In the genomic region with DNA sequence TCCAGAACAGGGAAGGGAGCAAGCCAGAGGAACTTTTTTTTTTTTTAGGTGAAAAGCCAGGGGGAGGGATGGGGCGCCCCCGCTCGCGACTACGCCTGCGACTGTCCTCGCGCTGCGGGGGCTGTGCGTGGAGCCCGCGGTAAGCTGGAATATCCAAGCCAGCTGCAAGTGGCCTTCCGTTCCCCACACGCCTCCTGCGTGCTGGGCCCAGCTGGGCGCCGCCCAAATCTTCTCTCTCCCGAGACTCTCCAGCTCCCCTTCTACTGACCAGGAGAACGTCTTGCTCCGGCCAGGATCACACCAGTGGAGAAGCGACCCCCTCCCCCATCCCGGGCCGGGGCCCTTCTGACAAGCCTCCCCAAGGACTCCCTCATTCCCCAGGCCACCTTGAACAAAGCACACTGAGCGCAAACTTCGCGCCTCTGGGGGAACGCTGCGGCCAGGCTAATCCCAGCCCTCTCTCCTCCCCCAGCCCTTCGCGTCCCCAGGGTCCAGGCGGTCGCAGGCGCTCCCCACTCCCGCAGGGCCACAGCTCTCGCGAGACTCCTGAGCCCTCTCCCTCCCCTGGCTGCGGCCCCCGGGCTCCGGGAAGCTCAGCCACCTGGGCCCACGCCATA, we compare ENCODE assay signal across 26 cellular contexts. TPM values are rescaled to one million over a fixed set of nuclear protein-coding genes. Genes with fewer than 3 reads are reported as not detected.
DNase-seq lines count a peak whose midpoint lies in the region; ATAC-seq and TF ChIP-seq lines count a peak whose summit lies in the region.
"Had no signal": no experiment of that assay in that cellular context is flagged by ENCODE, and none has a peak within 500 bp of the region (broad histone marks: within the 10 kb centered on the region; RNA-seq: fewer than 3 reads in every experiment).

No MANE protein-coding gene starts in this region.

- H3K27ac ChIP-seq in H9 (ENCODE audit: insufficient read length, low read depth, low read length) = no peak overlapping the region
- no peak overlapping the region for H3K27ac ChIP-seq in naive thymus-derived CD4-positive, alpha-beta T cell (ENCODE audit: low read depth, low read length)
- H3K27ac ChIP-seq in Karpas-422 (ENCODE audit: low read length) = no peak overlapping the region
- H3K27ac ChIP-seq in PC-9 = no peak overlapping the region
- H3K27ac ChIP-seq: GM23248, left ventricle myocardium inferior, parathyroid adenoma, sigmoid colon had no signal

- peaks cover 99% of the 10 kb centered on the region for H3K27me3 Mint-ChIP-seq in H9 (ENCODE audit: low read depth)
- peaks cover 99% of the 10 kb centered on the region for H3K27me3 Mint-ChIP-seq in WTC11 (ENCODE audit: low read depth)
- peaks cover 96% of the 10 kb centered on the region for H3K27me3 Mint-ChIP-seq in progenitor cell of endocrine pancreas
- peaks cover 76 to 90% (median 80%) of the 10 kb centered on the region in 5 donors for H3K27me3 Mint-ChIP-seq in naive thymus-derived CD4-positive, alpha-beta T cell

- H3K9me2 ChIP-seq in Karpas-422 (replicated peaks; ENCODE audit: insufficient read depth, low read length) (no peaks in the 10 kb centered on the region), PC-9 (ENCODE audit: insufficient read depth) (no peaks in the 10 kb centered on the region)

- H2BK120ac ChIP-seq in H9 (ENCODE audit: low read depth, low read length, poor library complexity, severe bottlenecking) = no peak overlapping the region

- H3T11ph ChIP-seq in H9 (ENCODE audit: low read length) = no peak overlapping the region

- H3K14ac ChIP-seq in H9 (ENCODE audit: insufficient read depth, low read length) = no peak overlapping the region

- H3K4me3 Mint-ChIP-seq in H9 = peak overlapping the region; percentile 61 to 83
- H3K4me3 Mint-ChIP-seq in WTC11 = peak overlapping the region; percentile 72
- H3K4me3 Mint-ChIP-seq in progenitor cell of endocrine pancreas (ENCODE audit: low read depth) = peak overlapping the region; percentile 56
- no peak overlapping the region for H3K4me3 Mint-ChIP-seq in naive thymus-derived CD4-positive, alpha-beta T cell
- H3K4me3 Mint-ChIP-seq: activated CD4-positive, alpha-beta T cell treated with anti-CD3 and anti-CD28 coated beads for 36 hours; CD4-positive, alpha-beta T cell; naive thymus-derived CD8-positive, alpha-beta T cell; T-helper 17 cell had no signal

- H3K79me2 ChIP-seq in H9 (ENCODE audit: insufficient read depth, low read length) = no peaks in the 10 kb centered on the region
- H3K79me2 ChIP-seq in Karpas-422 (ENCODE audit: low read length) = no peaks in the 10 kb centered on the region
- H3K79me2 ChIP-seq in PC-9 (ENCODE audit: low read depth) = no peaks in the 10 kb centered on the region
- H3K79me2 ChIP-seq: parathyroid adenoma had no signal

- peak overlapping the region; percentile 45 for H3K4me3 ChIP-seq in iPS-15b (ENCODE audit: low read depth, low read length)
- no peak overlapping the region for H3K4me3 ChIP-seq in naive thymus-derived CD4-positive, alpha-beta T cell (ENCODE audit: low read length)
- H3K4me3 ChIP-seq in Karpas-422 (ENCODE audit: low read length) = no peak overlapping the region
- no peak overlapping the region for H3K4me3 ChIP-seq in PC-9
- H3K4me3 ChIP-seq: GM23248, left ventricle myocardium inferior, sigmoid colon had no signal

- H4K20me1 ChIP-seq in H9 (ENCODE audit: control insufficient read depth, insufficient read depth, insufficient read length) (peaks cover 2% of the 10 kb centered on the region), Karpas-422 (ENCODE audit: insufficient read depth, low read depth, low read length) (no peaks in the 10 kb centered on the region), PC-9 (ENCODE audit: insufficient read depth) (no peaks in the 10 kb centered on the region)

- H3K79me1 ChIP-seq in H9 (ENCODE audit: insufficient read depth, low read depth, low read length, poor library complexity, severe bottlenecking) = no peaks in the 10 kb centered on the region

- H3F3A ChIP-seq in PC-9 (ENCODE audit: insufficient read depth, low read depth) = no peaks in the 10 kb centered on the region

- CTCF ChIA-PET in WTC11 (lab: Charles Lee) (interaction anchor here (0.7 to 12.9 kb wide), 18 partner anchors 9 to 268 kb away, joined by 3 to 157 read pairs (median 5); no protein-coding TSS in a partner anchor), PC-9 (lab: Charles Lee) (no interaction called here)
- CTCF ChIA-PET in naive thymus-derived CD4-positive, alpha-beta T cell (lab: Charles Lee) = no interaction called here

- H3K36me3 ChIP-seq in iPS-15b (ENCODE audit: control insufficient read depth, insufficient read depth, low read length) (no peaks in the 10 kb centered on the region), Karpas-422 (ENCODE audit: insufficient read depth, low read length) (no peaks in the 10 kb centered on the region), PC-9 (ENCODE audit: low read depth) (no peaks in the 10 kb centered on the region)
- no peaks in the 10 kb centered on the region for H3K36me3 ChIP-seq in naive thymus-derived CD4-positive, alpha-beta T cell (ENCODE audit: control insufficient read depth in 2 of 3, insufficient read depth in 3 of 3, low read length in 3 of 3)
- H3K36me3 ChIP-seq: left ventricle myocardium inferior, sigmoid colon had no signal

- no peak overlapping the region for H2BK12ac ChIP-seq in H9 (ENCODE audit: insufficient read length, low read depth, low read length)

- H3K9ac ChIP-seq in H9 (ENCODE audit: extremely low read depth, insufficient read length, low read length) = no peak overlapping the region
- no peak overlapping the region for H3K9ac ChIP-seq in iPS-15b (ENCODE audit: low read depth, low read length)
- no peak overlapping the region for H3K9ac ChIP-seq in Karpas-422 (ENCODE audit: low read length)
- H3K9ac ChIP-seq: GM23248, parathyroid adenoma had no signal

- no peak overlapping the region for H2BK20ac ChIP-seq in H9 (ENCODE audit: low read depth, low read length, poor library complexity, severe bottlenecking)

- H4K5ac ChIP-seq in H9 (ENCODE audit: insufficient read length, low read depth, low read length) = no peak overlapping the region

- peak overlapping the region; percentile 78 for H3K4me2 ChIP-seq in H9 (ENCODE audit: insufficient read depth, insufficient read length, low read length)
- no peak overlapping the region for H3K4me2 ChIP-seq in Karpas-422 (ENCODE audit: low read depth, low read length, poor library complexity, severe bottlenecking)
- no peak overlapping the region for H3K4me2 ChIP-seq in PC-9

- H3K27me3 ChIP-seq in H9 (ENCODE audit: insufficient read depth, low read length) = peaks cover 94% of the 10 kb centered on the region
- H3K27me3 ChIP-seq in iPS-15b (ENCODE audit: control insufficient read depth, insufficient read depth, low read length) = peaks cover 98% of the 10 kb centered on the region
- H3K27me3 ChIP-seq in naive thymus-derived CD4-positive, alpha-beta T cell (ENCODE audit: control insufficient read depth in 2 of 2, insufficient read depth in 2 of 2, low read length in 2 of 2) = peaks cover 4 to 20% of the 10 kb centered on the region in 2 donors
- no peaks in the 10 kb centered on the region for H3K27me3 ChIP-seq in Karpas-422 (ENCODE audit: low read length)
- H3K27me3 ChIP-seq in PC-9 (ENCODE audit: insufficient read depth, low read depth) = peaks cover 55% of the 10 kb centered on the region

- H3K23ac ChIP-seq in H9 (ENCODE audit: insufficient read length, low read depth, low read length) = no peak overlapping the region

- intact Hi-C loops in naive thymus-derived CD4-positive, alpha-beta T cell (cut with micrococcal nuclease) = no loop called here
- intact Hi-C loops in PC-9 (cut with micrococcal nuclease; ENCODE audit: unreplicated experiment) = no loop called here

- H2AFZ ChIP-seq in H9 (ENCODE audit: low read length) = no peak overlapping the region
- H2AFZ ChIP-seq in Karpas-422 (ENCODE audit: low read length) = no peak overlapping the region
- H2AFZ ChIP-seq in PC-9 = no peak overlapping the region
- H2AFZ ChIP-seq: GM23248, parathyroid adenoma had no signal

- H3K9me3 Mint-ChIP-seq in H9 (peaks cover 4 to 15% of the 10 kb centered on the region in 2 experiments), WTC11 (no peaks in the 10 kb centered on the region), progenitor cell of endocrine pancreas (ENCODE audit: low read depth) (no peaks in the 10 kb centered on the region)
- H3K9me3 Mint-ChIP-seq in naive thymus-derived CD4-positive, alpha-beta T cell = peaks cover 0 to 8% (median 0%) of the 10 kb centered on the region in 11 donors
- H3K9me3 Mint-ChIP-seq: CD4-positive, alpha-beta T cell; naive thymus-derived CD8-positive, alpha-beta T cell had no signal

- H3K56ac ChIP-seq in H9 (ENCODE audit: insufficient read length, low read depth, low read length) = no peak overlapping the region

- POLR2A ChIA-PET in WTC11 (lab: Charles Lee) (interaction anchor here (0.6 to 1.9 kb wide), 4 partner anchors 11 to 137 kb away, joined by 3 to 7 read pairs (median 4); no protein-coding TSS in a partner anchor), PC-9 (lab: Charles Lee; ENCODE audit: unreplicated experiment) (no interaction called here)
- POLR2A ChIA-PET in naive thymus-derived CD4-positive, alpha-beta T cell (lab: Charles Lee) = no interaction called here

- no peak overlapping the region for H2BK5ac ChIP-seq in H9 (ENCODE audit: insufficient read length, low read length)

- peaks cover 22% of the 10 kb centered on the region for H3K23me2 ChIP-seq in H9 (ENCODE audit: insufficient read length, low read depth, low read length, poor library complexity, severe bottlenecking)

- H3K9me3 ChIP-seq in H9 (ENCODE audit: control insufficient read depth, low read depth, low read length) (no peaks in the 10 kb centered on the region), iPS-15b (ENCODE audit: control insufficient read depth, insufficient read depth, low read length) (no peaks in the 10 kb centered on the region), Karpas-422 (ENCODE audit: low read length) (no peaks in the 10 kb centered on the region), PC-9 (ENCODE audit: insufficient read depth, low read depth) (no peaks in the 10 kb centered on the region)
- no peaks in the 10 kb centered on the region for H3K9me3 ChIP-seq in naive thymus-derived CD4-positive, alpha-beta T cell (ENCODE audit: control insufficient read depth in 2 of 3, low read length in 3 of 3)
- H3K9me3 ChIP-seq: left ventricle myocardium inferior, sigmoid colon had no signal

- H2BK15ac ChIP-seq in H9 (ENCODE audit: low read depth, low read length) = no peak overlapping the region

- H4K8ac ChIP-seq in H9 (replicated peaks; ENCODE audit: insufficient read length, low read depth, low read length) = no peak overlapping the region

- peak; percentile 13 for ATAC-seq in WTC11
- ATAC-seq in naive thymus-derived CD4-positive, alpha-beta T cell = no peak
- ATAC-seq: activated CD4-positive, alpha-beta T cell treated with anti-CD3 and anti-CD28 coated beads for 36 hours; naive thymus-derived CD8-positive, alpha-beta T cell; T-helper 17 cell had no signal

- no TSS peak for BruUV-seq in PC-9 (replicated peaks; lab: Mats Ljungman, UMichigan)

- H3K4me1 ChIP-seq in H9 (ENCODE audit: insufficient read depth, low read length) (peaks cover 3% of the 10 kb centered on the region; the same call in 1 of the 2 replicates), iPS-15b (ENCODE audit: control insufficient read depth, insufficient read depth, low read length) (peaks cover 17% of the 10 kb centered on the region), Karpas-422 (ENCODE audit: low read length) (no peaks in the 10 kb centered on the region), PC-9 (replicated peaks; ENCODE audit: insufficient read depth) (no peaks in the 10 kb centered on the region)
- peaks cover 10 to 27% of the 10 kb centered on the region in 2 donors for H3K4me1 ChIP-seq in naive thymus-derived CD4-positive, alpha-beta T cell (ENCODE audit: control insufficient read depth in 2 of 2, insufficient read depth in 2 of 2, low read length in 2 of 2)
- H3K4me1 ChIP-seq: parathyroid adenoma had no signal

- H3K4me1 Mint-ChIP-seq in H9 (peaks cover 59 to 74% of the 10 kb centered on the region in 2 experiments), WTC11 (peaks cover 67% of the 10 kb centered on the region), progenitor cell of endocrine pancreas (ENCODE audit: low read depth) (peaks cover 11% of the 10 kb centered on the region)
- peaks cover 27 to 56% (median 47%) of the 10 kb centered on the region in 7 donors for H3K4me1 Mint-ChIP-seq in naive thymus-derived CD4-positive, alpha-beta T cell

- 0 out of 7 replicates have a peak, but pooled peaks cover 0 to under 1% (median 0%) of the 10 kb centered on the region in 3 experiments for H3K36me3 Mint-ChIP-seq in H9 (ENCODE audit: insufficient read depth in 1 of 3, low read depth in 3 of 3)
- H3K36me3 Mint-ChIP-seq in WTC11 = peaks cover 4% of the 10 kb centered on the region
- H3K36me3 Mint-ChIP-seq in progenitor cell of endocrine pancreas (ENCODE audit: insufficient read depth) = no peaks in the 10 kb centered on the region
- peaks cover 0 to 10% (median 0%) of the 10 kb centered on the region in 5 donors for H3K36me3 Mint-ChIP-seq in naive thymus-derived CD4-positive, alpha-beta T cell

- H3K18ac ChIP-seq in H9 (ENCODE audit: insufficient read length, low read depth, low read length) = no peak overlapping the region

- DNase-seq in H9 (peak; percentile 70), WTC11 (ENCODE audit: low spot score) (peak; percentile 60), progenitor cell of endocrine pancreas (ENCODE audit: low spot score, unreplicated experiment) (no peak), Karpas-422 (no peak), PC-9 (no peak), SHP77 (lab: John Stamatoyannopoulos, UW) (no peak)
- no peak for DNase-seq in naive thymus-derived CD4-positive, alpha-beta T cell
- DNase-seq: activated naive CD4-positive, alpha-beta T cell treated with Interleukin-2 at 50 U/mL for 16 hours; amniotic stem cell; CD4-positive, alpha-beta T cell; cortex of kidney; GM23248; Kasumi-1; left ventricle myocardium inferior; naive thymus-derived CD8-positive, alpha-beta T cell; NCI-H1694 treated with DMSO at 0.1 percent for 48 hours; NCI-H526 treated with DMSO at 0.1 percent for 48 hours; sigmoid colon; T-helper 17 cell; trophoblast cell had no signal

- no peak overlapping the region for H3K4ac ChIP-seq in H9 (ENCODE audit: low read depth, low read length)

- H3K27ac Mint-ChIP-seq in H9 (no peak overlapping the region; a peak in 1 of 7 replicates), WTC11 (no peak overlapping the region), progenitor cell of endocrine pancreas (no peak overlapping the region)
- no peak overlapping the region for H3K27ac Mint-ChIP-seq in naive thymus-derived CD4-positive, alpha-beta T cell
- H3K27ac Mint-ChIP-seq: activated CD4-positive, alpha-beta T cell treated with anti-CD3 and anti-CD28 coated beads for 36 hours; CD4-positive, alpha-beta T cell; naive thymus-derived CD8-positive, alpha-beta T cell; T-helper 17 cell had no signal

- no CpG with 5 or more reads among the region's 40 CpGs for WGBS in H9 (ENCODE audit: extremely low coverage, insufficient read length, low lambda C conversion rate)

- H2AK5ac ChIP-seq in H9 (ENCODE audit: insufficient read length, low read length) = no peak overlapping the region

- TF ChIP-seq CTCF in H9 (conservative IDR thresholded peaks at IDR 0.05) (no peak), WTC11 (IDR thresholded peaks at IDR 0.05) (no peak), progenitor cell of endocrine pancreas (IDR thresholded peaks at IDR 0.05; ENCODE audit: unreplicated experiment) (no peak), PC-9 (conservative IDR thresholded peaks at IDR 0.05) (no peak)

- H4K91ac ChIP-seq in H9 (ENCODE audit: insufficient read length, low read depth, low read length) = no peak overlapping the region

RNA-seq across cellular contexts. Expression of a gene that starts 6.6 kb away (rescaled TPM):
- total RNA-seq in H9 (2021) = 1.2 TPM in 2 replicates
- total RNA-seq in WTC11 (2021) = 8.9 to 10.6 TPM (median 9.0 TPM) in 3 replicates
- total RNA-seq in progenitor cell of endocrine pancreas = 0.74 and 3.3 TPM in 2 replicates
- under 1 TPM in 2 of 5 experiments, not detected in 3; 0.19 to 0.56 TPM for total RNA-seq in naive thymus-derived CD4-positive, alpha-beta T cell
- not detected for polyA plus RNA-seq in naive thymus-derived CD4-positive, alpha-beta T cell
- total RNA-seq in Karpas-422 (2014; rRNA removed; shearing (Covaris generic); ENCODE audit: low replicate concordance) = not detected in 2 replicates
- total RNA-seq in PC-9 (2021) = not detected in 2 replicates
- total RNA-seq: bronchial epithelial cell; GM23248; HT1080; left ventricle myocardium inferior; naive thymus-derived CD8-positive, alpha-beta T cell; RPMI7951; sigmoid colon; T-helper 17 cell had no signal
- polyA plus RNA-seq: GM23248; naive thymus-derived CD8-positive, alpha-beta T cell had no signal

Comparison
In these comparisons a context has a peak if more than half of its experiments do, and no peak if none do; other contexts are left out.
1. DNase-seq: peak in H9 (single experiment) and WTC11 (single experiment); none in progenitor cell of endocrine pancreas (single experiment), naive thymus-derived CD4-positive, alpha-beta T cell (0 of 9), Karpas-422 (single experiment), PC-9 (0 of 2) and SHP77 (0 of 2).
2. H3K4me3 Mint-ChIP-seq: peak in H9 (2 of 2), WTC11 (single experiment) and progenitor cell of endocrine pancreas (single experiment); none in naive thymus-derived CD4-positive, alpha-beta T cell (0 of 10).